1 cellular context compared by ENCODE assay signal in genomic region chr7:30562909-30563308, GRCh38.
TF ChIP-seq lines count a peak whose summit lies in the region.

No MANE protein-coding gene starts in this region.

TF ChIP-seq in endothelial cell of umbilical vein, 7 proteins besides CTCF, POLR2A, EP300 and RAD21:
- TF ChIP-seq MAX (IDR thresholded peaks at IDR 0.05; ENCODE audit: insufficient read depth, insufficient read length): peak; percentile 17
- no peak for TF ChIP-seq JUN (IDR thresholded peaks at IDR 0.05; ENCODE audit: borderline replicate concordance, insufficient read depth, insufficient read length, low read depth)
- TF ChIP-seq POLR2AphosphoS5 (IDR thresholded peaks at IDR 0.05; ENCODE audit: insufficient read depth, low read depth, low read length): no peak
